ENCODE assay signal across 8 cellular contexts in genomic region chr1:241520080-241520465, GRCh38. TPM values are rescaled to one million over a fixed set of nuclear protein-coding genes. Genes with fewer than 3 reads are reported as not detected.
A peak's percentile ranks its signal among the peaks of the same experiment; 100 is the strongest.
DNase-seq lines count a peak whose midpoint lies in the region; ATAC-seq and TF ChIP-seq lines count a peak whose summit lies in the region.

No MANE protein-coding gene starts in this region.

- no peaks in the 10 kb centered on the region for H3K4me1 ChIP-seq in BE2C
- H3K4me1 ChIP-seq in osteoblast (ENCODE audit: insufficient read depth, low read length), result peaks cover 10% of the 10 kb centered on the region

- H3K27ac Mint-ChIP-seq in endothelial cell (ENCODE audit: unreplicated experiment) (no peak overlapping the region), T-helper 17 cell (no peak overlapping the region)

- H3K27me3 ChIP-seq in BE2C, result peaks cover 30% of the 10 kb centered on the region
- H3K27me3 ChIP-seq in osteoblast (ENCODE audit: insufficient read depth, low read length), result peaks cover 30% of the 10 kb centered on the region

- no peaks in the 10 kb centered on the region for H4K20me1 ChIP-seq in osteoblast (ENCODE audit: insufficient read depth, low read length)

- peaks cover 38% of the 10 kb centered on the region for H3K79me2 ChIP-seq in osteoblast (ENCODE audit: insufficient read depth, low read length)

- H3K9me3 ChIP-seq in BE2C, result no peaks in the 10 kb centered on the region
- H3K9me3 ChIP-seq in osteoblast (ENCODE audit: low read depth, low read length), result no peaks in the 10 kb centered on the region
- no peaks in the 10 kb centered on the region for H3K9me3 ChIP-seq in T-helper 17 cell (ENCODE audit: control insufficient read depth, low read length, poor library complexity, severe bottlenecking)

- H3K9me3 Mint-ChIP-seq in endothelial cell (ENCODE audit: unreplicated experiment), result no peaks in the 10 kb centered on the region

- H3K4me1 Mint-ChIP-seq in endothelial cell (ENCODE audit: unreplicated experiment) (peaks cover 13% of the 10 kb centered on the region), T-helper 17 cell (peaks cover 5% of the 10 kb centered on the region)

- DNase-seq in BE2C, result no peak
- no peak for DNase-seq in NB4 (ENCODE audit: low read depth)
- no peak for DNase-seq in epithelial cell of prostate (ENCODE audit: low read depth, low spot score)
- no peak for DNase-seq in osteoblast (ENCODE audit: insufficient read length, low spot score, missing footprints)
- DNase-seq in endothelial cell (ENCODE audit: low spot score), result no peak
- DNase-seq in T-helper 17 cell, result no peak
- DNase-seq in SHP77 treated with DMSO at 0.1 percent for 48 hours (lab: John Stamatoyannopoulos, UW), result no peak

- peak overlapping the region; percentile 75 for H2AFZ ChIP-seq in osteoblast (ENCODE audit: low read length)

- peak overlapping the region; percentile 70 for H3K4me3 ChIP-seq in BE2C (ENCODE audit: low read depth, low read length)
- H3K4me3 ChIP-seq in NB4 (ENCODE audit: low read depth, low read length), result peak overlapping the region; percentile 87
- H3K4me3 ChIP-seq in osteoblast (ENCODE audit: insufficient read depth, low read length), result peak overlapping the region; percentile 90

- no peak for TF ChIP-seq POLR2A in NB4 (IDR thresholded peaks at IDR 0.05; ENCODE audit: extremely low read depth, insufficient read length)

- no peak for ATAC-seq in HG02884 (IDR thresholded peaks at IDR 0.05; ENCODE audit: unreplicated experiment)
- ATAC-seq in T-helper 17 cell, result no peak

- H3K4me2 ChIP-seq in osteoblast (ENCODE audit: insufficient read depth, low read length), result peak overlapping the region; percentile 90

- TF ChIP-seq CTCF in BE2C (IDR thresholded peaks at IDR 0.05; ENCODE audit: low read depth, low read length) (no peak), NB4 (IDR thresholded peaks at IDR 0.05; ENCODE audit: low read depth, low read length) (no peak), osteoblast (IDR thresholded peaks at IDR 0.05; ENCODE audit: extremely low read depth, low read depth, low read length) (no peak), endothelial cell (IDR thresholded peaks at IDR 0.05; ENCODE audit: unreplicated experiment) (no peak)

- peak overlapping the region; percentile 72 for H3K27ac ChIP-seq in epithelial cell of prostate
- no peak overlapping the region for H3K27ac ChIP-seq in osteoblast (ENCODE audit: low read depth, low read length)

- H3K36me3 Mint-ChIP-seq in endothelial cell (ENCODE audit: low read depth, unreplicated experiment) (no peaks in the 10 kb centered on the region), T-helper 17 cell (ENCODE audit: low read depth) (peaks cover 16% of the 10 kb centered on the region)

- H3K4me3 Mint-ChIP-seq in endothelial cell (ENCODE audit: unreplicated experiment) (no peak overlapping the region), T-helper 17 cell (no peak overlapping the region)

- peaks cover 12% of the 10 kb centered on the region for H3K36me3 ChIP-seq in BE2C
- peaks cover 2% of the 10 kb centered on the region for H3K36me3 ChIP-seq in osteoblast (ENCODE audit: insufficient read depth, low read length)

- H3K27me3 Mint-ChIP-seq in endothelial cell (ENCODE audit: unreplicated experiment), result no peaks in the 10 kb centered on the region
- peaks cover 34% of the 10 kb centered on the region for H3K27me3 Mint-ChIP-seq in T-helper 17 cell

RNA-seq across cellular contexts. Expression of gene FH, which starts 0.5 kb away (rescaled TPM):
- polyA plus RNA-seq in BE2C (2012; ENCODE audit: insufficient read depth, insufficient read length, low read depth), result 59.3 TPM
- total RNA-seq in osteoblast (95.2 and 97.8 TPM in 2 replicates), endothelial cell (ENCODE audit: unreplicated experiment) (55.9 TPM), T-helper 17 cell (10 to 100 TPM; 13.9 to 18.5 TPM)

RNA-seq across cellular contexts. Expression of gene KMO, which starts 12.1 kb away (rescaled TPM):
- polyA plus RNA-seq in BE2C (2012; ENCODE audit: insufficient read depth, insufficient read length, low read depth), result not detected
- total RNA-seq in osteoblast (under 0.01 and 0.36 TPM in 2 replicates), endothelial cell (ENCODE audit: unreplicated experiment) (not detected), T-helper 17 cell (1 to 10 TPM in 1 of 2 donors, not detected in 1; 1.5 TPM)
